In genomic region chrY:24561422-24561821, GRCh38 we compare ENCODE assay signal across 7 cellular contexts. TPM values are rescaled to one million over a fixed set of nuclear protein-coding genes. Genes with fewer than 3 reads are reported as not detected.
"Had no signal": no experiment of that assay in that cellular context is flagged by ENCODE, and none has a peak within 500 bp of the region (broad histone marks: within the 10 kb centered on the region; RNA-seq: fewer than 3 reads in every experiment).

No MANE protein-coding gene starts in this region.

RNA-seq across cellular contexts. Expression of gene BPY2B, which starts 56.4 kb away (rescaled TPM):
- total RNA-seq: GM23248, GM23338, H1, H4, H7, H9, HFFc6 had no signal
